In genomic region chr6:3013486-3013885, GRCh38 we compare ENCODE assay signal across 10 cellular contexts. TPM values are rescaled to one million over a fixed set of nuclear protein-coding genes. Genes with fewer than 3 reads are reported as not detected.
DNase-seq lines count a peak whose midpoint lies in the region; ATAC-seq and TF ChIP-seq lines count a peak whose summit lies in the region.
"Had no signal": no experiment of that assay in that cellular context is flagged by ENCODE, and none has a peak within 500 bp of the region (broad histone marks: within the 10 kb centered on the region; RNA-seq: fewer than 3 reads in every experiment).

No MANE protein-coding gene starts in this region.

- H3K4me1 ChIP-seq in DND-41 (ENCODE audit: insufficient read depth, low read length) = no peaks in the 10 kb centered on the region
- H3K4me1 ChIP-seq in mammary epithelial cell (ENCODE audit: insufficient read depth, low read length) = peaks cover 13% of the 10 kb centered on the region
- no peaks in the 10 kb centered on the region for H3K4me1 ChIP-seq in lung (ENCODE audit: control insufficient read depth in 2 of 2, insufficient read depth in 2 of 2, low read length in 2 of 2)
- H3K4me1 ChIP-seq: uterus had no signal

- peak; percentile 59; the same call in 1 of the 3 replicates for ATAC-seq in DND-41 (ENCODE audit: insufficient read depth, low read depth)
- no peak for ATAC-seq in lung (ENCODE audit: insufficient read depth, low FRiP score)
- ATAC-seq in HG03342 (IDR thresholded peaks at IDR 0.05; ENCODE audit: unreplicated experiment) = no peak
- ATAC-seq in HG03520 (IDR thresholded peaks at IDR 0.05; ENCODE audit: unreplicated experiment) = no peak

- in situ Hi-C loops in mammary epithelial cell (cut with MboI; ENCODE audit: low sequenced_read_pairs in 2 of 2) = loop anchor here in 1 of 2 donors (5.0 kb wide), 1 partner anchor 34 kb away; no protein-coding TSS in a partner anchor

- TF ChIP-seq CTCF in DND-41 (IDR thresholded peaks at IDR 0.05; ENCODE audit: borderline replicate concordance, extremely low read depth, low read length, poor library complexity, severe bottlenecking) (no peak), mammary epithelial cell (conservative IDR thresholded peaks at IDR 0.05 in 1 of 2, IDR thresholded peaks at IDR 0.05 in 1 of 2; ENCODE audit: extremely low read depth in 1 of 2, insufficient read depth in 1 of 2, low read depth in 1 of 2, low read length in 2 of 2) (no peak), lung (IDR thresholded peaks at IDR 0.05; ENCODE audit: control extremely low read depth, extremely low read depth) (no peak)

- H3K4me3 ChIP-seq in DND-41 (ENCODE audit: low read depth in 1 of 2, low read length in 2 of 2) (no peak overlapping the region), mammary epithelial cell (replicated peaks in 1 of 3; ENCODE audit: insufficient read depth in 1 of 3, low read depth in 2 of 3, low read length in 3 of 3) (no peak overlapping the region), lung (no peak overlapping the region)
- H3K4me3 ChIP-seq: uterus had no signal

- H4K20me1 ChIP-seq in DND-41 (ENCODE audit: insufficient read depth, low read length) (no peaks in the 10 kb centered on the region), mammary epithelial cell (ENCODE audit: insufficient read depth, low read length) (no peaks in the 10 kb centered on the region)

- H3K27ac ChIP-seq in DND-41 (ENCODE audit: low read length) = no peak overlapping the region
- H3K27ac ChIP-seq in mammary epithelial cell (ENCODE audit: insufficient read depth, low read depth, low read length) = no peak overlapping the region
- no peak overlapping the region for H3K27ac ChIP-seq in lung (ENCODE audit: low read depth in 1 of 2, low read length in 1 of 2)
- H3K27ac ChIP-seq: uterus had no signal

- 0% methylated on average over 2 of the region's 2 CpGs for WGBS in mammary epithelial cell (ENCODE audit: low coverage, missing lambda C conversion rate)
- 30 to 60% methylated on average over 2 of the region's 2 CpGs for whole genome bisulfite sequencing in lung, 2 donors

- intact Hi-C loops in mammary epithelial cell (cut with micrococcal nuclease) = no loop called here

- DNase-seq in DND-41 (peak; percentile 26), NCI-H226 (peak; percentile 46), mammary epithelial cell (peak; percentile 83), lung (ENCODE audit: low spot score) (peak; percentile 60), NCI-H2107 (lab: John Stamatoyannopoulos, UW) (no peak), DMS114 treated with DMSO at 0.1 percent for 48 hours (lab: John Stamatoyannopoulos, UW; ENCODE audit: unreplicated experiment) (no peak)
- DNase-seq: stimulated activated CD4-positive, alpha-beta T cell treated with anti-CD3 and anti-CD28 coated beads, Interleukin-4, amount 100 ng/mL, for 1 hour; uterus had no signal

- BruUV-seq in mammary epithelial cell (replicated peaks; lab: Mats Ljungman, UMichigan) = no TSS peak

- H3K9me3 ChIP-seq in DND-41 (ENCODE audit: insufficient read depth, low read length, severe bottlenecking) (peaks cover 10% of the 10 kb centered on the region), mammary epithelial cell (replicated peaks; ENCODE audit: insufficient read depth, low read length) (no peaks in the 10 kb centered on the region), lung (ENCODE audit: control insufficient read depth in 2 of 2, insufficient read depth in 1 of 2, low read length in 1 of 2) (peaks cover 0 to 5% of the 10 kb centered on the region in 2 donors)
- H3K9me3 ChIP-seq: uterus had no signal

- H3K36me3 ChIP-seq in DND-41 (ENCODE audit: insufficient read depth, low read length) = peaks cover 44% of the 10 kb centered on the region
- H3K36me3 ChIP-seq in mammary epithelial cell (ENCODE audit: insufficient read depth, low read length) = peaks cover 3% of the 10 kb centered on the region
- peaks cover 20 to 24% of the 10 kb centered on the region in 2 donors for H3K36me3 ChIP-seq in lung (ENCODE audit: control insufficient read depth in 2 of 2, insufficient read depth in 2 of 2, low read length in 2 of 2)
- H3K36me3 ChIP-seq: uterus had no signal

- no peak overlapping the region for H3K4me2 ChIP-seq in DND-41 (ENCODE audit: insufficient read depth, low read length)
- H3K4me2 ChIP-seq in mammary epithelial cell (ENCODE audit: insufficient read depth, low read depth, low read length) = peak overlapping the region; percentile 13

- H3K9ac ChIP-seq in DND-41 (ENCODE audit: low read depth, low read length) (no peak overlapping the region), mammary epithelial cell (ENCODE audit: insufficient read depth, low read length) (no peak overlapping the region)

- dilution Hi-C loops in mammary epithelial cell (cut with HindIII; ENCODE audit: low sequenced_read_pairs) = no loop called here

- H3K79me2 ChIP-seq in DND-41 (ENCODE audit: insufficient read depth, low read length) (no peaks in the 10 kb centered on the region), mammary epithelial cell (ENCODE audit: insufficient read depth, low read length) (no peaks in the 10 kb centered on the region)

- H3K27me3 ChIP-seq in DND-41 (ENCODE audit: insufficient read depth, low read length, poor library complexity) (no peaks in the 10 kb centered on the region), mammary epithelial cell (ENCODE audit: insufficient read depth, low read length) (no peaks in the 10 kb centered on the region), lung (ENCODE audit: control insufficient read depth, insufficient read depth) (no peaks in the 10 kb centered on the region)
- H3K27me3 ChIP-seq: uterus had no signal

- CTCF ChIA-PET in mammary epithelial cell (lab: Charles Lee; ENCODE audit: low non-redundant PET) = interaction anchor here (0.7 kb wide), 1 partner anchor 12 kb away, joined by 7 read pairs; no protein-coding TSS in a partner anchor

- no peak overlapping the region for H2AFZ ChIP-seq in DND-41 (ENCODE audit: low read depth, low read length)
- H2AFZ ChIP-seq in mammary epithelial cell (ENCODE audit: low read depth, low read length) = peak overlapping the region; percentile 73

RNA-seq across cellular contexts. Expression of gene NQO2, which starts 13.8 kb away (rescaled TPM):
- 10 to 100 TPM; 17.0 to 20.3 TPM for total RNA-seq in mammary epithelial cell
- 25.1 TPM for polyA plus RNA-seq in mammary epithelial cell
- polyA minus RNA-seq in mammary epithelial cell = 31.0 TPM
- 10 to 100 TPM in 1 of 2 donors, 1 to 10 TPM in 1; 9.4 to 47.1 TPM for total RNA-seq in lung
- polyA plus RNA-seq in lung = 10 to 100 TPM; 42.6 to 43.7 TPM

RNA-seq across cellular contexts. Expression of gene SERPINB6, which starts 42.1 kb away (rescaled TPM):
- total RNA-seq in mammary epithelial cell (10 to 100 TPM; 70.0 to 93.3 TPM), lung (100 to 1,000 TPM; 113 to 155 TPM)
- polyA plus RNA-seq in mammary epithelial cell (82.5 TPM), lung (100 to 1,000 TPM; 126 to 129 TPM)
- polyA minus RNA-seq in mammary epithelial cell = 123 TPM

RNA-seq across cellular contexts. Expression of gene RIPK1, which starts 54.8 kb away (rescaled TPM):
- total RNA-seq in mammary epithelial cell (10 to 100 TPM; 21.1 to 26.8 TPM), lung (10 to 100 TPM; 21.9 to 24.1 TPM)
- polyA plus RNA-seq in mammary epithelial cell (13.9 TPM), lung (10 to 100 TPM; 12.1 to 17.6 TPM)
- 13.3 TPM for polyA minus RNA-seq in mammary epithelial cell

Comparison
In these comparisons a context has a peak if more than half of its experiments do, and no peak if none do; other contexts are left out.
1. DNase-seq: peak in DND-41 (single experiment), NCI-H226 (single experiment), mammary epithelial cell (single experiment) and lung (single experiment); none in NCI-H2107 (single experiment) and DMS114 treated with DMSO at 0.1 percent for 48 hours (single experiment).